ENCODE assay signal across 21 cellular contexts in genomic region chr1:72262735-72263134, GRCh38. TPM values are rescaled to one million over a fixed set of nuclear protein-coding genes. Genes with fewer than 3 reads are reported as not detected.
DNase-seq lines count a peak whose midpoint lies in the region; ATAC-seq, FAIRE-seq and TF ChIP-seq lines count a peak whose summit lies in the region.
"Had no signal": no experiment of that assay in that cellular context is flagged by ENCODE, and none has a peak within 500 bp of the region (broad histone marks: within the 10 kb centered on the region; RNA-seq: fewer than 3 reads in every experiment).

No MANE protein-coding gene starts in this region.

- no peak overlapping the region for H2BK120ac ChIP-seq in H1 (replicated peaks; ENCODE audit: low read depth, low read length)

- no TSS peak for BruUV-seq in HepG2 (replicated peaks; lab: Mats Ljungman, UMichigan)

- H3K27me3 ChIP-seq in HepG2 (ENCODE audit: control insufficient read depth in 1 of 2, insufficient read depth in 2 of 2, low read length in 2 of 2): no peaks in the 10 kb centered on the region
- H3K27me3 ChIP-seq in right lobe of liver: no peaks in the 10 kb centered on the region
- no peaks in the 10 kb centered on the region for H3K27me3 ChIP-seq in H1 (replicated peaks in 1 of 4; ENCODE audit: control insufficient read depth in 3 of 4, extremely low read depth in 1 of 4, insufficient read depth in 3 of 4, low read length in 3 of 4)
- H3K27me3 ChIP-seq: BLaER1 treated with 17β-estradiol and CSF1 and Interleukin-3, amounts not matched to agents 10 nM and 100 nM had no signal

- H3K79me2 ChIP-seq in HepG2 (ENCODE audit: insufficient read depth, low read length) (no peaks in the 10 kb centered on the region), H1 (ENCODE audit: control insufficient read depth in 1 of 2, insufficient read depth in 2 of 2, low read length in 2 of 2) (no peaks in the 10 kb centered on the region)

- TF ChIP-seq RAD21 in HepG2 (CRISPR knock-in tag; IDR thresholded peaks at IDR 0.05) (no peak), H1 (IDR thresholded peaks at IDR 0.05 in 1 of 2, conservative IDR thresholded peaks at IDR 0.05 in 1 of 2; ENCODE audit: low read depth in 2 of 2, low read length in 2 of 2) (no peak)

- H3K79me1 ChIP-seq in H1 (ENCODE audit: low read depth, low read length): no peaks in the 10 kb centered on the region

- H3K4me3 ChIP-seq in HepG2 (replicated peaks in 1 of 3; ENCODE audit: insufficient read depth in 1 of 3, low read depth in 2 of 3, low read length in 3 of 3): no peak overlapping the region
- no peak overlapping the region for H3K4me3 ChIP-seq in right lobe of liver
- no peak overlapping the region for H3K4me3 ChIP-seq in H1 (ENCODE audit: extremely low read depth in 1 of 4, insufficient read depth in 2 of 4, low read depth in 3 of 4, low read length in 4 of 4)
- H3K4me3 ChIP-seq: A549; BLaER1 treated with 17β-estradiol and CSF1 and Interleukin-3, amounts not matched to agents 10 nM and 100 nM had no signal

- H3K56ac ChIP-seq in H1 (replicated peaks; ENCODE audit: insufficient read length, low read depth, low read length): no peak overlapping the region

- H3K27ac Mint-ChIP-seq in activated CD4-positive, alpha-beta memory T cell treated with anti-CD3 and anti-CD28 coated beads, Interleukin-2, amount 10 ng/mL, durations not matched to agents 7 days and 5 days: no peak overlapping the region
- H3K27ac Mint-ChIP-seq: B cell; CD4-positive, alpha-beta T cell; CD8-positive, alpha-beta T cell had no signal

- H3K14ac ChIP-seq in H1 (ENCODE audit: insufficient read length): no peak overlapping the region

- no peaks in the 10 kb centered on the region for H4K20me1 ChIP-seq in HepG2 (ENCODE audit: insufficient read depth, low read length)
- H4K20me1 ChIP-seq in H1 (replicated peaks in 1 of 2; ENCODE audit: control insufficient read depth in 1 of 2, insufficient read depth in 2 of 2, low read length in 2 of 2): no peaks in the 10 kb centered on the region
- H4K20me1 ChIP-seq: BLaER1 treated with 17β-estradiol and CSF1 and Interleukin-3, amounts not matched to agents 10 nM and 100 nM had no signal

- ATAC-seq in HepG2 (no peak), right lobe of liver (no peak)
- ATAC-seq: A549; CD8-positive, alpha-beta T cell had no signal

- H3K27ac ChIP-seq in HepG2 (ENCODE audit: extremely low read length, insufficient read depth, low read length): no peak overlapping the region
- H3K27ac ChIP-seq in right lobe of liver: no peak overlapping the region
- H3K27ac ChIP-seq in H1 (ENCODE audit: low read depth, low read length): no peak overlapping the region
- H3K27ac ChIP-seq: 22Rv1; A549; BLaER1 treated with 17β-estradiol and CSF1 and Interleukin-3, amounts not matched to agents 10 nM and 100 nM; C4-2B had no signal

- H3K36me3 Mint-ChIP-seq in activated CD4-positive, alpha-beta memory T cell treated with anti-CD3 and anti-CD28 coated beads, Interleukin-2, amount 10 ng/mL, durations not matched to agents 7 days and 5 days (ENCODE audit: low read depth): no peaks in the 10 kb centered on the region
- H3K36me3 Mint-ChIP-seq: CD8-positive, alpha-beta T cell had no signal

- H3K36me3 ChIP-seq in HepG2 (replicated peaks in 1 of 2; ENCODE audit: control insufficient read depth in 1 of 2, insufficient read depth in 2 of 2, low read length in 2 of 2) (no peaks in the 10 kb centered on the region), right lobe of liver (no peaks in the 10 kb centered on the region), H1 (ENCODE audit: control insufficient read depth in 2 of 4, insufficient read depth in 4 of 4, low read length in 3 of 4) (no peaks in the 10 kb centered on the region)
- H3K36me3 ChIP-seq: BLaER1 treated with 17β-estradiol and CSF1 and Interleukin-3, amounts not matched to agents 10 nM and 100 nM had no signal

- intact Hi-C loops in HepG2 (cut with micrococcal nuclease; ENCODE audit: unreplicated experiment) (no loop called here), right lobe of liver (cut with DNase I) (no loop called here)

- H3K9me3 Mint-ChIP-seq in activated CD4-positive, alpha-beta memory T cell treated with anti-CD3 and anti-CD28 coated beads, Interleukin-2, amount 10 ng/mL, durations not matched to agents 7 days and 5 days: no peaks in the 10 kb centered on the region
- H3K9me3 Mint-ChIP-seq: CD4-positive, alpha-beta T cell; CD8-positive, alpha-beta T cell had no signal

- no peaks in the 10 kb centered on the region for H3K27me3 Mint-ChIP-seq in activated CD4-positive, alpha-beta memory T cell treated with anti-CD3 and anti-CD28 coated beads, Interleukin-2, amount 10 ng/mL, durations not matched to agents 7 days and 5 days
- H3K27me3 Mint-ChIP-seq: B cell; CD4-positive, alpha-beta T cell had no signal

- no peaks in the 10 kb centered on the region for H3K4me1 Mint-ChIP-seq in activated CD4-positive, alpha-beta memory T cell treated with anti-CD3 and anti-CD28 coated beads, Interleukin-2, amount 10 ng/mL, durations not matched to agents 7 days and 5 days
- H3K4me1 Mint-ChIP-seq: B cell had no signal

- TF ChIP-seq EP300 in HepG2 (IDR thresholded peaks at IDR 0.05; ENCODE audit: low read depth in 2 of 2, low read length in 2 of 2) (no peak), HepG2 (CRISPR knock-in tag; IDR thresholded peaks at IDR 0.05; ENCODE audit: borderline replicate concordance) (no peak), H1 (IDR thresholded peaks at IDR 0.05; ENCODE audit: borderline replicate concordance in 1 of 2, low read depth in 2 of 2, low read length in 2 of 2) (no peak)

- CTCF ChIA-PET in HepG2 (lab: Yijun Ruan, JAX; ENCODE audit: low intra/inter-chr PET ratio, low total read pairs): no interaction called here
- CTCF ChIA-PET in H1 (lab: Charles Lee; ENCODE audit: partially characterized antibody): interaction anchor here (0.5 kb wide), 1 partner anchor 83 kb away, joined by 3 read pairs; no protein-coding TSS in a partner anchor
- CTCF ChIA-PET in activated CD4-positive, alpha-beta memory T cell treated with anti-CD3 and anti-CD28 coated beads, Interleukin-2, amount 10 ng/mL, durations not matched to agents 7 days and 5 days (lab: Charles Lee): no interaction called here

- H3K9me3 ChIP-seq in HepG2 (ENCODE audit: low read length): no peaks in the 10 kb centered on the region
- no peaks in the 10 kb centered on the region for H3K9me3 ChIP-seq in right lobe of liver
- no peaks in the 10 kb centered on the region for H3K9me3 ChIP-seq in H1 (ENCODE audit: insufficient read depth in 2 of 2, low read depth in 1 of 2, low read length in 1 of 2)
- H3K9me3 ChIP-seq: A549; BLaER1 treated with 17β-estradiol and CSF1 and Interleukin-3, amounts not matched to agents 10 nM and 100 nM; Caco-2 had no signal

- no peak for DNase-seq in HepG2 (ENCODE audit: low spot score)
- DNase-seq in right lobe of liver: no peak
- DNase-seq in H1 (ENCODE audit: low read depth in 1 of 2, low spot score in 2 of 2): no peak
- DNase-seq in activated CD4-positive, alpha-beta memory T cell treated with anti-CD3 and anti-CD28 coated beads, Interleukin-2, amount 10 ng/mL, durations not matched to agents 7 days and 5 days: no peak
- no peak for DNase-seq in GM13977 (ENCODE audit: low spot score)
- DNase-seq: AML-193; Caco-2; Calu3; CD4-positive, alpha-beta T cell; CD8-positive, alpha-beta T cell; DMS79 treated with DMSO at 0.1 percent for 48 hours; GF-D8 had no signal

- TF ChIP-seq POLR2A in HepG2 (IDR thresholded peaks at IDR 0.05; ENCODE audit: insufficient read depth in 1 of 2, low read depth in 2 of 2, low read length in 2 of 2) (no peak), right lobe of liver (IDR thresholded peaks at IDR 0.05) (no peak), H1 (IDR thresholded peaks at IDR 0.05; ENCODE audit: control extremely low read depth in 1 of 2, low read depth in 2 of 2, low read length in 2 of 2) (no peak)

- no peak overlapping the region for H3K23ac ChIP-seq in H1 (ENCODE audit: insufficient read length)

- in situ Hi-C loops in HepG2 (cut with HindIII; ENCODE audit: extremely low pct_ligation_motif_present, low pct_unique_long_range_greater_than_20kb): no loop called here
- in situ Hi-C loops in GM13977 (cut with MboI; ENCODE audit: low pct_unique_long_range_greater_than_20kb, low sequenced_read_pairs, unreplicated experiment): no loop called here

- H3K18ac ChIP-seq in H1 (ENCODE audit: extremely low read depth, low read length): no peak overlapping the region

- POLR2A ChIA-PET in HepG2 (lab: Yijun Ruan, JAX) (no interaction called here), H1 (lab: Charles Lee; ENCODE audit: partially characterized antibody) (no interaction called here)
- POLR2A ChIA-PET in activated CD4-positive, alpha-beta memory T cell treated with anti-CD3 and anti-CD28 coated beads, Interleukin-2, amount 10 ng/mL, durations not matched to agents 7 days and 5 days (lab: Charles Lee): no interaction called here

- WGBS in HepG2 (ENCODE audit: low lambda C conversion rate): 1% methylated on average over 2 of the region's 2 CpGs
- 54% methylated on average over 2 of the region's 2 CpGs for WGBS in right lobe of liver (ENCODE audit: insufficient coverage, low coverage, low lambda C conversion rate, missing lambda C conversion rate)
- WGBS in H1 (ENCODE audit: extremely low coverage in 1 of 2, insufficient coverage in 1 of 2, insufficient read length in 1 of 2, insufficient replicate concordance in 2 of 2, low coverage in 1 of 2, low lambda C conversion rate in 2 of 2, missing lambda C conversion rate in 1 of 2), 2 experiments: 88% methylated on average over 2 of the region's 2 CpGs; no CpG with 5 or more reads in 1 of the 2 experiments

- H2BK20ac ChIP-seq in H1 (ENCODE audit: low read length): no peak overlapping the region

- no peak overlapping the region for H3K4me3 Mint-ChIP-seq in activated CD4-positive, alpha-beta memory T cell treated with anti-CD3 and anti-CD28 coated beads, Interleukin-2, amount 10 ng/mL, durations not matched to agents 7 days and 5 days
- H3K4me3 Mint-ChIP-seq: B cell; CD4-positive, alpha-beta T cell; CD8-positive, alpha-beta T cell had no signal

- H4K5ac ChIP-seq in H1 (ENCODE audit: insufficient read length, low read depth, low read length): no peak overlapping the region

- FAIRE-seq in HepG2 (lab: Jason Lieb, UNC) (no peak), H1 (lab: Jason Lieb, UNC) (no peak)
- FAIRE-seq: A549, D721Med, G401.6, GM12891, GM18507 had no signal

- no peak overlapping the region for H4K91ac ChIP-seq in H1 (replicated peaks; ENCODE audit: insufficient read length, low read length)

- H2BK15ac ChIP-seq in H1 (ENCODE audit: low read length): no peak overlapping the region

- no peak for TF ChIP-seq CTCF in HepG2 (CRISPR knock-in tag; IDR thresholded peaks at IDR 0.05)
- TF ChIP-seq CTCF in right lobe of liver (IDR thresholded peaks at IDR 0.05): no peak
- no peak for TF ChIP-seq CTCF in H1 (IDR thresholded peaks at IDR 0.05; ENCODE audit: control extremely low read depth in 1 of 3, insufficient read depth in 1 of 3, low read depth in 1 of 3, low read length in 3 of 3)
- TF ChIP-seq CTCF in GM13977 (IDR thresholded peaks at IDR 0.05; ENCODE audit: extremely low read depth, insufficient read depth, missing control alignments): no peak

- no peak overlapping the region for H2BK5ac ChIP-seq in H1 (ENCODE audit: low read depth, low read length)

- no peak overlapping the region for H4K8ac ChIP-seq in H1 (ENCODE audit: extremely low read depth, insufficient read depth, low read length)

- H3K4ac ChIP-seq in H1 (replicated peaks; ENCODE audit: insufficient read length, low read depth, low read length): no peak overlapping the region

- H3K4me1 ChIP-seq in HepG2 (ENCODE audit: insufficient read depth, low read length) (no peaks in the 10 kb centered on the region), right lobe of liver (no peaks in the 10 kb centered on the region), H1 (replicated peaks in 1 of 4; ENCODE audit: control insufficient read depth in 3 of 4, insufficient read depth in 4 of 4, low read length in 3 of 4) (no peaks in the 10 kb centered on the region)
- H3K4me1 ChIP-seq: A549; BLaER1 treated with 17β-estradiol and CSF1 and Interleukin-3, amounts not matched to agents 10 nM and 100 nM; Caco-2 had no signal

- no peak overlapping the region for H2BK12ac ChIP-seq in H1 (ENCODE audit: low read depth, low read length)

- no peak overlapping the region for H2AK5ac ChIP-seq in H1 (ENCODE audit: low read depth, low read length)

- H3K9ac ChIP-seq in HepG2 (ENCODE audit: insufficient read depth, low read depth, low read length): no peak overlapping the region
- no peak overlapping the region for H3K9ac ChIP-seq in H1 (replicated peaks in 1 of 4; ENCODE audit: extremely low read depth in 1 of 4, low read depth in 3 of 4, low read length in 3 of 4)
- H3K9ac ChIP-seq: BLaER1 treated with 17β-estradiol and CSF1 and Interleukin-3, amounts not matched to agents 10 nM and 100 nM had no signal

- H3K4me2 ChIP-seq in HepG2 (ENCODE audit: low read depth, low read length) (no peak overlapping the region), H1 (ENCODE audit: insufficient read depth in 1 of 2, low read depth in 2 of 2, low read length in 2 of 2) (no peak overlapping the region)
- H3K4me2 ChIP-seq: A549; BLaER1 treated with 17β-estradiol and CSF1 and Interleukin-3, amounts not matched to agents 10 nM and 100 nM had no signal

- no peak overlapping the region for H2AFZ ChIP-seq in HepG2 (ENCODE audit: low read length)
- no peak overlapping the region for H2AFZ ChIP-seq in H1 (ENCODE audit: low read length)

- H3K23me2 ChIP-seq in H1 (ENCODE audit: low read depth, low read length): no peaks in the 10 kb centered on the region

RNA-seq across cellular contexts. Expression of gene NEGR1, which starts 19.6 kb away (rescaled TPM):
- total RNA-seq in HepG2 (2016; rRNA removed; fragmentation: Illumina TruSeq; extraction: Trizol) (not detected in 2 replicates), right lobe of liver (under 1 TPM; 0.02 to 0.31 (median 0.14) TPM)
- total RNA-seq in HepG2 (2016; cell fraction: cytosol; rRNA removed; fragmentation: Illumina TruSeq; extraction: Trizol; ENCODE audit: low read depth): not detected in 2 replicates
- total RNA-seq in HepG2 (2016; cell fraction: insoluble cytoplasmic fraction; rRNA removed; fragmentation: Illumina TruSeq; extraction: Trizol): 0.03 TPM in 1 of 2 replicates, not detected in the other
- total RNA-seq in HepG2 (2016; cell fraction: membrane; rRNA removed; fragmentation: Illumina TruSeq; extraction: Trizol): not detected in 2 replicates
- total RNA-seq in HepG2 (2016; cell fraction: nucleus; rRNA removed; fragmentation: Illumina TruSeq; extraction: Trizol): not detected in 2 replicates
- polyA plus RNA-seq in HepG2 (2011; rRNA removed) (not detected in 2 replicates), H1 (2011; rRNA removed) (0.31 and 0.71 TPM in 2 replicates)
- not detected in 2 replicates for polyA plus RNA-seq in HepG2 (2011; cell fraction: cytosol; rRNA removed)
- not detected in 2 replicates for polyA plus RNA-seq in HepG2 (2011; cell fraction: nucleus; rRNA removed)
- 0.01 TPM in 1 of 2 replicates, not detected in the other for polyA plus RNA-seq in HepG2 (2012)
- polyA plus RNA-seq in HepG2 (2016; cell fraction: cytosol; fragmentation: Illumina TruSeq; extraction: Trizol; ENCODE audit: low read depth): not detected in 2 replicates
- polyA plus RNA-seq in HepG2 (2016; cell fraction: insoluble cytoplasmic fraction; fragmentation: Illumina TruSeq; extraction: Trizol; ENCODE audit: low read depth): not detected in 2 replicates
- not detected in 2 replicates for polyA plus RNA-seq in HepG2 (2016; cell fraction: membrane; fragmentation: Illumina TruSeq; extraction: Trizol; ENCODE audit: low read depth)
- polyA plus RNA-seq in HepG2 (2016; cell fraction: nucleus; fragmentation: Illumina TruSeq; extraction: Trizol; ENCODE audit: insufficient read depth, low read depth): not detected in 2 replicates
- 0.68 and 3.3 TPM in 2 replicates for polyA minus RNA-seq in HepG2 (2011; rRNA and poly(A)+ RNA removed; ENCODE audit: low replicate concordance)
- polyA minus RNA-seq in HepG2 (2011; cell fraction: cytosol; rRNA and poly(A)+ RNA removed): not detected in 2 replicates
- polyA minus RNA-seq in HepG2 (2011; cell fraction: nucleus; rRNA and poly(A)+ RNA removed): not detected in 2 replicates
- total RNA-seq in H1 (2021; fragmentation: NEBNext Ultra II Directional; extraction: Animal tissue kit (Norgen Biotek cat#: 25700)): 1.2 and 1.3 TPM in 2 replicates
- 0.37 TPM for polyA plus RNA-seq in H1 (2011; cell fraction: cytosol; rRNA removed)
- 1.1 TPM for polyA plus RNA-seq in H1 (2011; cell fraction: nucleus; rRNA removed)
- polyA plus RNA-seq in H1 (2012, experiment 1 of 2): 1.9 to 3.4 TPM (median 2.1 TPM) in 4 replicates
- polyA plus RNA-seq in H1 (2012, experiment 2 of 2): 0.31 TPM
- 1.7 TPM for polyA plus RNA-seq in H1 (2013, experiment 1 of 2)
- 1.4 TPM for polyA plus RNA-seq in H1 (2013, experiment 2 of 2)
- 2.7 and 6.6 TPM in 2 replicates for polyA minus RNA-seq in H1 (2011; rRNA and poly(A)+ RNA removed)
- polyA minus RNA-seq in H1 (2011; cell fraction: cytosol; rRNA and poly(A)+ RNA removed): 0.66 TPM
- 13.2 TPM for polyA minus RNA-seq in H1 (2011; cell fraction: nucleus; rRNA and poly(A)+ RNA removed)
- total RNA-seq in activated CD4-positive, alpha-beta memory T cell treated with anti-CD3 and anti-CD28 coated beads, Interleukin-2, amount 10 ng/mL, durations not matched to agents 7 days and 5 days: not detected
- total RNA-seq: B cell; Caco-2; CD8-positive, alpha-beta T cell had no signal
- polyA plus RNA-seq: A549 had no signal

Comparison
In these comparisons a context has a peak if more than half of its experiments do, and no peak if none do; other contexts are left out.
1. Of the 41 proteins assayed by ChIP-seq in both HepG2 and H1: peak only in HepG2: none; only in H1: none; in both: MAFK; in neither: 40.